In genomic region chr2:65300772-65301711, GRCh38 we compare ENCODE assay signal across 8 cellular contexts.
A peak's percentile ranks its signal among the peaks of the same experiment; 100 is the strongest.
DNase-seq lines count a peak whose midpoint lies in the region; ATAC-seq, FAIRE-seq and TF ChIP-seq lines count a peak whose summit lies in the region.

No MANE protein-coding gene starts in this region.

- H3K4me1 Mint-ChIP-seq in CD14-positive monocyte = peaks cover 24% of the 10 kb centered on the region
- peaks cover 47% of the 10 kb centered on the region for H3K4me1 Mint-ChIP-seq in astrocyte (ENCODE audit: low read depth, unreplicated experiment)
- H3K4me1 Mint-ChIP-seq in immature natural killer cell = peaks cover 43 to 56% of the 10 kb centered on the region in 2 donors

- H3K9me3 Mint-ChIP-seq in CD14-positive monocyte (peaks cover 0 to 2% (median 0%) of the 10 kb centered on the region in 7 donors), astrocyte (ENCODE audit: unreplicated experiment) (no peaks in the 10 kb centered on the region), immature natural killer cell (peaks cover 0 to 3% (median 0%) of the 10 kb centered on the region in 6 donors)

- H3K27ac ChIP-seq in astrocyte (ENCODE audit: low read depth, low read length) = peak overlapping the region; percentile 78

- H3K4me3 Mint-ChIP-seq in CD14-positive monocyte (peak overlapping the region; percentile 71 to 84), astrocyte (ENCODE audit: unreplicated experiment) (peak overlapping the region; percentile 35), immature natural killer cell (peak overlapping the region; percentile 76 to 90 (median 82))

- H3K79me2 ChIP-seq in astrocyte (ENCODE audit: insufficient read depth, low read length) = no peaks in the 10 kb centered on the region

- FAIRE-seq in astrocyte (lab: Jason Lieb, UNC) = no peak

- no peaks in the 10 kb centered on the region for H3K36me3 ChIP-seq in astrocyte (ENCODE audit: insufficient read depth, low read length)

- H3K4me3 ChIP-seq in astrocyte (ENCODE audit: insufficient read depth, low read depth, low read length) = peak overlapping the region; percentile 37

- intact Hi-C loops in CD14-positive monocyte (cut with micrococcal nuclease) = no loop called here

- H3K27ac Mint-ChIP-seq in CD14-positive monocyte (no peak overlapping the region), astrocyte (ENCODE audit: unreplicated experiment) (peak overlapping the region; percentile 91), immature natural killer cell (peak overlapping the region; percentile 78 to 94 (median 88))

- peaks cover 9% of the 10 kb centered on the region for H4K20me1 ChIP-seq in astrocyte (ENCODE audit: insufficient read depth, low read length)

- peak overlapping the region; percentile 82 for H3K4me2 ChIP-seq in astrocyte (ENCODE audit: low read length)

- peak overlapping the region; percentile 74 for H3K9ac ChIP-seq in astrocyte (ENCODE audit: low read length)

- H3K36me3 Mint-ChIP-seq in CD14-positive monocyte = no peaks in the 10 kb centered on the region
- peaks cover 5% of the 10 kb centered on the region for H3K36me3 Mint-ChIP-seq in astrocyte (ENCODE audit: low read depth, unreplicated experiment)
- H3K36me3 Mint-ChIP-seq in immature natural killer cell = peaks cover 0 to 11% (median 0%) of the 10 kb centered on the region in 3 donors

- H3K9me3 ChIP-seq in astrocyte (ENCODE audit: insufficient read depth, low read depth, low read length) = no peaks in the 10 kb centered on the region

- ATAC-seq in GM19468 (IDR thresholded peaks at IDR 0.05; ENCODE audit: extremely low read depth, unreplicated experiment) = peak; percentile 85

- DNase-seq in CD14-positive monocyte (ENCODE audit: low spot score) = no peak
- DNase-seq in HS-27A (ENCODE audit: low read depth) = peak; percentile 54
- peak; percentile 38 for DNase-seq in T-helper 9 cell
- peak; percentile 87 for DNase-seq in astrocyte (ENCODE audit: low read depth)
- DNase-seq in immature natural killer cell = peak; percentile 77 to 78 (median 78)
- peak; percentile 42 to 57 for DNase-seq in stimulated activated CD4-positive, alpha-beta T cell treated with anti-CD3 and anti-CD28 coated beads, Interleukin-1b, Interleukin-23, amount 100 ng/mL, for 4 hours (ENCODE audit: low read depth in 2 of 2)
- DNase-seq in NCI-H2029 treated with DMSO at 0.1 percent for 48 hours (lab: John Stamatoyannopoulos, UW) = no peak

- no peaks in the 10 kb centered on the region for H3K27me3 ChIP-seq in astrocyte (ENCODE audit: insufficient read depth, low read length)

- no peak for TF ChIP-seq CTCF in CD14-positive monocyte (IDR thresholded peaks at IDR 0.05)
- no peak for TF ChIP-seq CTCF in astrocyte (IDR thresholded peaks at IDR 0.05; ENCODE audit: insufficient read depth, low read depth, low read length)

- H3K4me1 ChIP-seq in astrocyte (ENCODE audit: insufficient read depth, low read length) = peaks cover 33% of the 10 kb centered on the region

- no peak overlapping the region for H2AFZ ChIP-seq in astrocyte (ENCODE audit: low read depth, low read length)

- H3K27me3 Mint-ChIP-seq in CD14-positive monocyte (ENCODE audit: low read depth in 3 of 3) (peaks cover 14 to 16% (median 15%) of the 10 kb centered on the region in 3 donors), astrocyte (ENCODE audit: low read depth, unreplicated experiment) (no peaks in the 10 kb centered on the region), immature natural killer cell (ENCODE audit: low read depth in 3 of 3) (peaks cover 12 to 45% (median 45%) of the 10 kb centered on the region in 3 donors)

Comparison
In these comparisons a context has a peak if more than half of its experiments do, and no peak if none do; other contexts are left out.
1. DNase-seq: peak in HS-27A (single experiment), T-helper 9 cell (single experiment), astrocyte (single experiment), immature natural killer cell (3 of 3) and stimulated activated CD4-positive, alpha-beta T cell treated with anti-CD3 and anti-CD28 coated beads, Interleukin-1b, Interleukin-23, amount 100 ng/mL, for 4 hours (2 of 2); none in CD14-positive monocyte (single experiment) and NCI-H2029 treated with DMSO at 0.1 percent for 48 hours (single experiment).
2. H3K27ac Mint-ChIP-seq: peak in astrocyte (single experiment) and immature natural killer cell (6 of 6); none in CD14-positive monocyte (0 of 7).
3. Peak in every context shown above with its lines, with median percentiles within 50 percentile points of each other: H3K4me3 Mint-ChIP-seq.